In the genomic region with DNA sequence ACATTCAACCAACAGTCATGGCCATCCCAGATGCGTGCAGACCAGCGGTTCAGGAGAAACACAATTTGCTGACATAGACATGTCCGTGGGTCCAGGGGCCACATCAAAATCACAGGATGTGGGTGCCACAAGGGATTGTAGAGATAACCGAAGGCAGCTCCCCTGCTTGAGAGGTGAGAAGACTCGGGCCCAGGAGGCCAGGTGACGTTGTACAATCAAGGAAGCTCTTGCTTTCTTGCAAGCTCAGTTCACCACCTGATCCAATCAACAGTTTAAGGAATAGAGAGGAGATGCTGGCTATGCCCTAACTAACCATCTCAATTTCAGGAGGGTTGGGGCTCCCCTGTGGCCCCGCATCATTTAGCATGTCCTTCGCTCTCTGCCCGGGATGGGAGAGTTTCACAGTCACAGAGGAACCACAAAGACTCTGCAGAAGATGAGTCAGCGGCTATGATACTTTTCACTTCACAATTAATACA, we compare ENCODE assay signal across 1 cellular context.
TF ChIP-seq lines count a peak whose summit lies in the region.

No MANE protein-coding gene starts in this region.

TF ChIP-seq in K562, 482 proteins besides CTCF, POLR2A, EP300 and RAD21 (continued from another document):
- TF ChIP-seq, protein P1, sequence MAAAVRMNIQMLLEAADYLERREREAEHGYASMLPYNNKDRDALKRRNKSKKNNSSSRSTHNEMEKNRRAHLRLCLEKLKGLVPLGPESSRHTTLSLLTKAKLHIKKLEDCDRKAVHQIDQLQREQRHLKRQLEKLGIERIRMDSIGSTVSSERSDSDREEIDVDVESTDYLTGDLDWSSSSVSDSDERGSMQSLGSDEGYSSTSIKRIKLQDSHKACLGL (CRISPR knock-in tag; IDR thresholded peaks at IDR 0.05; ENCODE audit: borderline replicate concordance, poor library complexity, severe bottlenecking) = no peak
- TF ChIP-seq ZC3H11A (IDR thresholded peaks at IDR 0.05; ENCODE audit: low read depth, low read length) = no peak
- TF ChIP-seq HOXB6 (CRISPR knock-in tag; IDR thresholded peaks at IDR 0.05; ENCODE audit: borderline replicate concordance) = no peak
- no peak for TF ChIP-seq RBM15 (IDR thresholded peaks at IDR 0.05; ENCODE audit: insufficient read depth, low read length)
- TF ChIP-seq ZNF316 (IDR thresholded peaks at IDR 0.05) = peak; percentile 54; the same call in 1 of the 2 replicates
- no peak for TF ChIP-seq ZNF778 (CRISPR knock-in tag; IDR thresholded peaks at IDR 0.05)
- TF ChIP-seq SMARCA4 (IDR thresholded peaks at IDR 0.05) = no peak
- no peak for TF ChIP-seq ZNF76 (CRISPR knock-in tag; IDR thresholded peaks at IDR 0.05; ENCODE audit: borderline replicate concordance)
- TF ChIP-seq CBX8 (IDR thresholded peaks at IDR 0.05; ENCODE audit: borderline replicate concordance, extremely low read depth, low read depth, low read length, poor library complexity, severe bottlenecking) = no peak
- TF ChIP-seq PYGO2 (tag; IDR thresholded peaks at IDR 0.05) = no peak
- TF ChIP-seq PHF21A (IDR thresholded peaks at IDR 0.05; ENCODE audit: borderline replicate concordance, low read depth) = no peak
- TF ChIP-seq, protein P2, sequence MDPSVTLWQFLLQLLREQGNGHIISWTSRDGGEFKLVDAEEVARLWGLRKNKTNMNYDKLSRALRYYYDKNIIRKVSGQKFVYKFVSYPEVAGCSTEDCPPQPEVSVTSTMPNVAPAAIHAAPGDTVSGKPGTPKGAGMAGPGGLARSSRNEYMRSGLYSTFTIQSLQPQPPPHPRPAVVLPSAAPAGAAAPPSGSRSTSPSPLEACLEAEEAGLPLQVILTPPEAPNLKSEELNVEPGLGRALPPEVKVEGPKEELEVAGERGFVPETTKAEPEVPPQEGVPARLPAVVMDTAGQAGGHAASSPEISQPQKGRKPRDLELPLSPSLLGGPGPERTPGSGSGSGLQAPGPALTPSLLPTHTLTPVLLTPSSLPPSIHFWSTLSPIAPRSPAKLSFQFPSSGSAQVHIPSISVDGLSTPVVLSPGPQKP (CRISPR knock-in tag; IDR thresholded peaks at IDR 0.05) = no peak
- TF ChIP-seq ERF (CRISPR knock-in tag; IDR thresholded peaks at IDR 0.05) = no peak
- TF ChIP-seq CREBBP (IDR thresholded peaks at IDR 0.05; ENCODE audit: low read depth, low read length) = no peak
- TF ChIP-seq C11orf30 (IDR thresholded peaks at IDR 0.05; ENCODE audit: low read depth) = peak; percentile 11; the same call in 1 of the 2 replicates
- TF ChIP-seq, protein P3, sequence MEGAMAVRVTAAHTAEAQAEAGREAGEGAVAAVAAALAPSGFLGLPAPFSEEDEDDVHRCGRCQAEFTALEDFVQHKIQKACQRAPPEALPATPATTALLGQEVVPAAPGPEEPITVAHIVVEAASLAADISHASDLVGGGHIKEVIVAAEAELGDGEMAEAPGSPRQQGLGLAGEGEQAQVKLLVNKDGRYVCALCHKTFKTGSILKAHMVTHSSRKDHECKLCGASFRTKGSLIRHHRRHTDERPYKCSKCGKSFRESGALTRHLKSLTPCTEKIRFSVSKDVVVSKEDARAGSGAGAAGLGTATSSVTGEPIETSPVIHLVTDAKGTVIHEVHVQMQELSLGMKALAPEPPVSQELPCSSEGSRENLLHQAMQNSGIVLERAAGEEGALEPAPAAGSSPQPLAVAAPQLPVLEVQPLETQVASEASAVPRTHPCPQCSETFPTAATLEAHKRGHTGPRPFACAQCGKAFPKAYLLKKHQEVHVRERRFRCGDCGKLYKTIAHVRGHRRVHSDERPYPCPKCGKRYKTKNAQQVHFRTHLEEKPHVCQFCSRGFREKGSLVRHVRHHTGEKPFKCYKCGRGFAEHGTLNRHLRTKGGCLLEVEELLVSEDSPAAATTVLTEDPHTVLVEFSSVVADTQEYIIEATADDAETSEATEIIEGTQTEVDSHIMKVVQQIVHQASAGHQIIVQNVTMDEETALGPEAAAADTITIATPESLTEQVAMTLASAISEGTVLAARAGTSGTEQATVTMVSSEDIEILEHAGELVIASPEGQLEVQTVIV (CRISPR knock-in tag; IDR thresholded peaks at IDR 0.05; ENCODE audit: borderline replicate concordance) = no peak
- 0 out of 2 replicates have a peak, but pooled peaks have one; percentile 5 for TF ChIP-seq MAFF (IDR thresholded peaks at IDR 0.05; ENCODE audit: low read length)
TF ChIP-seq in K562: peak in this region for 3.
